ENCODE assay signal across 1 cellular context in the genomic region with DNA sequence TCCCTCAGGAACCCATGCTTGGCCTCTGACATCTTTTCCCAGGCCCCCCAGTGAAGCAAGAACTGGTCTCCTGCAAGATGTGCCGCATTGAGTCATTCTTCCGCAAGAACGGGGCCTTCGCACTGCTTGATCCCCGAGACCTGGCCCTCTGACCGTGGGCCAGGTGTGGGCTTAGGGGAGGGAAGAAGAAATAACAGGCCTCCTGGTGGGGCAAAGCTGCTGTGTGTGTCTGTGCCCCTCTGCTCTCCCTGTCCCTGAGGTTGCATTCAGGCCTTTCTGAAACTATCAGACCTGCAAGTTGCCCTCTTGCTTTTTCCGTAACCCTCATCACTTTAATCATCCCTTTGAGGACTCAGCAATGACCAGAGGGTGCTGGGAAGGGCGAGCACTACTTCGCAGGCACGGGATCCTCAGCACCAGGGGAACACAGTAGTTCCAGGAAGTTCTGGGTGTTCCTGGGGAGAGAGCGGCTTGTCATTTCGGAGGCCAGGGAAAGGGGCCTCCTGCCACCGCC.
A peak's percentile ranks its signal among the peaks of the same experiment; 100 is the strongest.
TF ChIP-seq lines count a peak whose summit lies in the region.

No MANE protein-coding gene starts in this region.

TF ChIP-seq in H1, 55 proteins besides CTCF, POLR2A, EP300 and RAD21:
- TF ChIP-seq JUND (IDR thresholded peaks at IDR 0.05; ENCODE audit: low read length) (no peak), CTBP2 (IDR thresholded peaks at IDR 0.05; ENCODE audit: borderline replicate concordance, insufficient read depth, insufficient read length, low read length) (peak; percentile 9)
